Comparison of ENCODE assay signal across 13 cellular contexts in genomic region chr14:54424479-54424901, GRCh38.
"Had no signal": no experiment of that assay in that cellular context is flagged by ENCODE, and none has a peak within 500 bp of the region (broad histone marks: within the 10 kb centered on the region; RNA-seq: fewer than 3 reads in every experiment).

No MANE protein-coding gene starts in this region.

- H3K27me3 ChIP-seq: cardiac muscle cell, esophagus muscularis mucosa, right atrium auricular region, transverse colon had no signal

- H3K27ac ChIP-seq: cardiac muscle cell, esophagus muscularis mucosa, right atrium auricular region, skin epidermis, transverse colon had no signal

- H3K27me3 Mint-ChIP-seq: naive thymus-derived CD4-positive, alpha-beta T cell had no signal

- DNase-seq: activated CD4-positive, alpha-beta T cell treated with anti-CD3 and anti-CD28 coated beads for 4 hours; activated CD8-positive, alpha-beta memory T cell treated with anti-CD3 and anti-CD28 coated beads, Interleukin-2, amount 50 U/mL, for 48 hours; activated CD8-positive, alpha-beta T cell treated with anti-CD3 and anti-CD28 coated beads, Interleukin-2, amount 10 ng/mL, durations not matched to agents 7 days and 5 days; glutamatergic neuron; immature natural killer cell; naive thymus-derived CD4-positive, alpha-beta T cell; T-helper 9 cell; transverse colon had no signal

- H3K4me1 Mint-ChIP-seq: immature natural killer cell had no signal

- H3K4me3 Mint-ChIP-seq: activated CD8-positive, alpha-beta T cell treated with anti-CD3 and anti-CD28 coated beads, Interleukin-2, amount 10 ng/mL, durations not matched to agents 7 days and 5 days; immature natural killer cell; naive thymus-derived CD4-positive, alpha-beta T cell had no signal

- H3K4me3 ChIP-seq: cardiac muscle cell, esophagus muscularis mucosa, right atrium auricular region, skin epidermis, transverse colon had no signal

- H3K4me1 ChIP-seq: esophagus muscularis mucosa had no signal

- H3K9me3 Mint-ChIP-seq: immature natural killer cell had no signal

- FAIRE-seq: astrocyte had no signal

- ATAC-seq: activated CD8-positive, alpha-beta T cell treated with anti-CD3 and anti-CD28 coated beads, Interleukin-2, amount 10 ng/mL, durations not matched to agents 7 days and 5 days; naive thymus-derived CD4-positive, alpha-beta T cell had no signal

- H3K9me3 ChIP-seq: esophagus muscularis mucosa, right atrium auricular region, transverse colon had no signal

- H3K27ac Mint-ChIP-seq: activated CD8-positive, alpha-beta T cell treated with anti-CD3 and anti-CD28 coated beads, Interleukin-2, amount 10 ng/mL, durations not matched to agents 7 days and 5 days; naive thymus-derived CD4-positive, alpha-beta T cell had no signal
